ENCODE assay signal across 24 cellular contexts in the genomic region with DNA sequence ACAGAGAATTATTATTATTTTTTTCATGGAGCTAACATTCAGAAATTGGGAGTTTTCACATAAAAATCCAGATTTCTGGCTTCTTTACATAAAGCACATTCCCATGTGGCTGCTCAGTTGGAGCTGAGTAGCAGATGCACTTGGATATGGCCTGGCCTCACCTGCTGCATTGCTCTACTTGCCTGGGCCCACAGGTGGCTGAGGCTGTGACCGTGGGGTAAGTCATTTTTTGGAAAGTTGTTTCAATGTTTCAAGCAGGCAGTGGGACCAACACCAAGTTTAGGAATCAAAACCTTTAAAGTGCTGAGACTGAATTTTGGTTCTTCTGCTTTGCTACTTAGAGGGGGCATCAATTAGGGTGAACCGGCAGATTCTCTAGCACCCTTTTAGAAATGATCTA.
"Had no signal": no experiment of that assay in that cellular context is flagged by ENCODE, and none has a peak within 500 bp of the region (broad histone marks: within the 10 kb centered on the region; RNA-seq: fewer than 3 reads in every experiment).

No MANE protein-coding gene starts in this region.

- H3K36me3 ChIP-seq: left ventricle myocardium inferior, pancreas, uterus had no signal

- H3K27me3 ChIP-seq: brain microvascular endothelial cell, pancreas, uterus had no signal

- H3K27ac Mint-ChIP-seq: activated CD4-positive, alpha-beta T cell treated with anti-CD3 and anti-CD28 coated beads, Interleukin-2, amount 10 ng/mL, durations not matched to agents 24 days and 14 days; activated CD8-positive, alpha-beta T cell treated with anti-CD3 and anti-CD28 coated beads, Interleukin-2, amount 10 ng/mL, durations not matched to agents 7 days and 5 days; activated naive CD4-positive, alpha-beta T cell treated with anti-CD3 and anti-CD28 coated beads, Interleukin-2, amount 10 ng/mL, durations not matched to agents 7 days and 5 days; activated naive CD8-positive, alpha-beta T cell treated with anti-CD3 and anti-CD28 coated beads, Interleukin-2, amount 50 U/mL, for 24 hours; activated T-cell treated with anti-CD3 and anti-CD28 coated beads, Interleukin-2, amount 50 U/mL, for 24 hours; activated T-helper 2 cell treated with anti-CD3 and anti-CD28 coated beads, Interferon-gamma antibody, Interleukin-2, Interleukin-4, amounts not matched to agents 10 μg/mL and 5 μg/mL and 100 μg/mL, durations not matched to agents 14 hours and 24 hours and 36 hours had no signal

- H3K4me3 ChIP-seq: left ventricle myocardium inferior, pancreas, smooth muscle cell, uterus had no signal

- H3K27ac ChIP-seq: brain microvascular endothelial cell, left ventricle myocardium inferior had no signal

- H3K9me3 ChIP-seq: left ventricle myocardium inferior, pancreas, uterus had no signal

- H3K4me3 Mint-ChIP-seq: activated CD4-positive, alpha-beta T cell treated with anti-CD3 and anti-CD28 coated beads, Interleukin-2, amount 10 ng/mL, durations not matched to agents 24 days and 14 days; activated CD8-positive, alpha-beta T cell treated with anti-CD3 and anti-CD28 coated beads, Interleukin-2, amount 10 ng/mL, durations not matched to agents 7 days and 5 days; activated naive CD4-positive, alpha-beta T cell treated with anti-CD3 and anti-CD28 coated beads, Interleukin-2, amount 10 ng/mL, durations not matched to agents 7 days and 5 days; activated naive CD8-positive, alpha-beta T cell treated with anti-CD3 and anti-CD28 coated beads, Interleukin-2, amount 50 U/mL, for 24 hours; activated T-cell treated with anti-CD3 and anti-CD28 coated beads, Interleukin-2, amount 50 U/mL, for 24 hours; naive B cell had no signal

- ATAC-seq: activated CD8-positive, alpha-beta T cell treated with anti-CD3 and anti-CD28 coated beads, Interleukin-2, amount 10 ng/mL, durations not matched to agents 7 days and 5 days; activated naive CD8-positive, alpha-beta T cell treated with anti-CD3 and anti-CD28 coated beads, Interleukin-2, amount 50 U/mL, for 24 hours; sciatic nerve had no signal

- FAIRE-seq: endometrium, frontal cortex, pancreas had no signal

- DNase-seq: activated CD4-positive, alpha-beta T cell treated with anti-CD3 and anti-CD28 coated beads, Interleukin-2, amount 10 ng/mL, durations not matched to agents 24 days and 14 days; activated CD8-positive, alpha-beta T cell treated with anti-CD3 and anti-CD28 coated beads, Interleukin-2, amount 10 ng/mL, durations not matched to agents 7 days and 5 days; activated naive CD4-positive, alpha-beta T cell treated with anti-CD3 and anti-CD28 coated beads, Interleukin-2, amount 10 ng/mL, durations not matched to agents 7 days and 5 days; activated naive CD8-positive, alpha-beta T cell treated with anti-CD3 and anti-CD28 coated beads, Interleukin-2, amount 50 U/mL, for 24 hours; activated T-cell treated with anti-CD3 and anti-CD28 coated beads, Interleukin-2, amount 50 U/mL, for 24 hours; anterior cingulate cortex; brain microvascular endothelial cell; central memory CD4-positive, alpha-beta T cell; cortex of kidney; erythroblast; head of caudate nucleus; kidney glomerular epithelial cell; left ventricle myocardium inferior; mammary epithelial cell; naive B cell; stimulated activated CD4-positive, alpha-beta T cell treated with anti-CD3 and anti-CD28 coated beads, Interleukin-4, amount 100 ng/mL, for 1 hour; T1000; uterus had no signal

- H3K4me2 ChIP-seq: smooth muscle cell had no signal

- H3K9me3 Mint-ChIP-seq: activated CD4-positive, alpha-beta T cell treated with anti-CD3 and anti-CD28 coated beads, Interleukin-2, amount 10 ng/mL, durations not matched to agents 24 days and 14 days; activated naive CD4-positive, alpha-beta T cell treated with anti-CD3 and anti-CD28 coated beads, Interleukin-2, amount 10 ng/mL, durations not matched to agents 7 days and 5 days; activated naive CD8-positive, alpha-beta T cell treated with anti-CD3 and anti-CD28 coated beads, Interleukin-2, amount 50 U/mL, for 24 hours; activated T-cell treated with anti-CD3 and anti-CD28 coated beads, Interleukin-2, amount 50 U/mL, for 24 hours; activated T-helper 2 cell treated with anti-CD3 and anti-CD28 coated beads, Interferon-gamma antibody, Interleukin-2, Interleukin-4, amounts not matched to agents 10 μg/mL and 5 μg/mL and 100 μg/mL, durations not matched to agents 14 hours and 24 hours and 36 hours had no signal

- H3K36me3 Mint-ChIP-seq: activated naive CD4-positive, alpha-beta T cell treated with anti-CD3 and anti-CD28 coated beads, Interleukin-2, amount 10 ng/mL, durations not matched to agents 7 days and 5 days; naive B cell had no signal
